1 cellular context compared by ENCODE assay signal in the genomic region with DNA sequence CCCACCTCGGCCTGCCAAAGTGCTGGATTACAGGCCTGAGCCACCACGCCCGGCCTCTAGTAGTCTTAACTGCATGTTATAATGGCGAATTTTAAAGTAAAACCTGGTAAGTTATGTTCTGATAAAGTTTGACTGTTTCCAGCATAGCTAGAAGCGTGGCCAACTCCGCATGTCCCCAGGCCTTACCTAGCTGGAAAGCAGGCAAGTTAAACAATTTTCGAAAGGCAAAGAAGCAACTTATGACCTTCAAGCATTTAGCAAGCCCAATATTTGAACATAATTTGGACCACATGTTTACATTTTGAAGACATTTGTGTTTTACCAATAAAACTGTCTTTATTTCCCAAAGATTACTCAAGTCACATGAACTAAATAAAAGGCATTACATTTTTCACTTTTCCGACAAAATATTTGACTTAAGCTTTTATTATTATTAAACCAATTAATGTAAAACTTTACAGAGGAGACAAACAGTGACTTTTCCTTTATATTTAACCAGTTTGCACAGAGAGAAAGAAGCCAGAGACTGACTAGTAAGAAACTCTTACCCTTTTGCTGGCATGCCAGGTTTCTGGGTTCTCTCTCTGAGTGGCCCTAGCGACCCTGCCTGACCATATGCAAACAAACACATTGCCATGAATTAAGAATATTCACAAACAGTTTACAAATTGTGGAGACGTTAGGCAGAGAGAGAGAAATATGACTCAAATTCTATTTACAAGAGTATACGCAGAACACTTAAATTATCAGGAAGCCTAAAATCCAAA.
TF ChIP-seq lines count a peak whose summit lies in the region.

No MANE protein-coding gene starts in this region.

TF ChIP-seq in IMR-90, 13 proteins besides CTCF, POLR2A, EP300 and RAD21:
- TF ChIP-seq, protein P1, sequence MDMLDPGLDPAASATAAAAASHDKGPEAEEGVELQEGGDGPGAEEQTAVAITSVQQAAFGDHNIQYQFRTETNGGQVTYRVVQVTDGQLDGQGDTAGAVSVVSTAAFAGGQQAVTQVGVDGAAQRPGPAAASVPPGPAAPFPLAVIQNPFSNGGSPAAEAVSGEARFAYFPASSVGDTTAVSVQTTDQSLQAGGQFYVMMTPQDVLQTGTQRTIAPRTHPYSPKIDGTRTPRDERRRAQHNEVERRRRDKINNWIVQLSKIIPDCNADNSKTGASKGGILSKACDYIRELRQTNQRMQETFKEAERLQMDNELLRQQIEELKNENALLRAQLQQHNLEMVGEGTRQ (IDR thresholded peaks at IDR 0.05; ENCODE audit: low read depth, low read length), result no peak
- TF ChIP-seq NFE2L2 (IDR thresholded peaks at IDR 0.05; ENCODE audit: low read depth, low read length) (no peak), MAFK (IDR thresholded peaks at IDR 0.05; ENCODE audit: low read depth, low read length) (no peak), RCOR1 (IDR thresholded peaks at IDR 0.05; ENCODE audit: insufficient replicate concordance, low read length) (no peak), FOS (IDR thresholded peaks at IDR 0.05; ENCODE audit: low read depth, low read length) (no peak), MXI1 (IDR thresholded peaks at IDR 0.05; ENCODE audit: borderline replicate concordance, low read depth, low read length) (no peak), CEBPB (IDR thresholded peaks at IDR 0.05; ENCODE audit: low read depth, low read length) (no peak), RFX5 (IDR thresholded peaks at IDR 0.05; ENCODE audit: low read depth, low read length) (no peak), CHD1 (IDR thresholded peaks at IDR 0.05; ENCODE audit: low read depth, low read length) (no peak), SMC3 (IDR thresholded peaks at IDR 0.05; ENCODE audit: low read depth, low read length) (no peak), MAZ (IDR thresholded peaks at IDR 0.05; ENCODE audit: borderline replicate concordance, low read depth, low read length) (no peak), BHLHE40 (IDR thresholded peaks at IDR 0.05; ENCODE audit: low read depth, low read length) (no peak)
- TF ChIP-seq, protein P2, sequence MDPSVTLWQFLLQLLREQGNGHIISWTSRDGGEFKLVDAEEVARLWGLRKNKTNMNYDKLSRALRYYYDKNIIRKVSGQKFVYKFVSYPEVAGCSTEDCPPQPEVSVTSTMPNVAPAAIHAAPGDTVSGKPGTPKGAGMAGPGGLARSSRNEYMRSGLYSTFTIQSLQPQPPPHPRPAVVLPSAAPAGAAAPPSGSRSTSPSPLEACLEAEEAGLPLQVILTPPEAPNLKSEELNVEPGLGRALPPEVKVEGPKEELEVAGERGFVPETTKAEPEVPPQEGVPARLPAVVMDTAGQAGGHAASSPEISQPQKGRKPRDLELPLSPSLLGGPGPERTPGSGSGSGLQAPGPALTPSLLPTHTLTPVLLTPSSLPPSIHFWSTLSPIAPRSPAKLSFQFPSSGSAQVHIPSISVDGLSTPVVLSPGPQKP (IDR thresholded peaks at IDR 0.05; ENCODE audit: borderline replicate concordance, low read depth, low read length), result no peak
